ENCODE assay signal across 1 cellular context in the genomic region with DNA sequence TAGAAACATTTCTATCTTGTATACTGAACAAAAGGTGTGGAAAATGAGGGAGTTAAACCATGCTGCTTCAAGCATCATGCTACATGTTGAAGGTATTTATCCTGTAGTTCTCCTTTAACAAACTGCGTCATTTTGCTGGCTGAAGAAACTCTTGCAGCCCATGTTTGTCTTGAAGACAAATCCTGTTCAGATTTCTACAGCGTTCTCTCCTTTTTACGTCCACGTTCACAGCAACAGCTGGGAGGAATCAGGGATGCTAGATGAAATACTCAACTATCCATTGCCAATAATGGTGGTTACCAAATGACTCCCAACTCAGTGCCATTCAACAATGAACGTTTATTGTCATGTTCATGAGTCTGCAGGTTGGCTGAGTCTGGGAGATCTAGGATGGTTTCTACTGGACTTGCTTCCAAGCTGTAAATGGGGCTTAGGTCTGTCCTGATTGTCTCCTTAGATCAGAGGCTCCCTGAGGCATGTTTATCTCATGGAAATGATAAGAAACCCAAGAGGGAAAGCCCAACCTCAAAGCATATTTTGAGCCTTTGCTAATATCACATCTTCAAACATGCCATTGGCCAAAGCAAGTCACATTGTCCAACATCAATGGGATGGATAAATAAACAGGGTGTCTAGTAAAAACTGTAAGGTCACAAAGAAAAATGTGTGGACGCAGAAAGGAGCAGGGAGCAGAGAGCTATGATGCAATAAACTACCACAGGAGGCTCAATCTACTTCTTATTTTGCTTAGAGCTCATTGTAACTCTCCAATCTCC.
A peak's percentile ranks its signal among the peaks of the same experiment; 100 is the strongest.
TF ChIP-seq lines count a peak whose summit lies in the region.

No MANE protein-coding gene starts in this region.

TF ChIP-seq in HepG2, 621 proteins besides CTCF, POLR2A, EP300 and RAD21 (continued from another document and continues in another):
- TF ChIP-seq ZFP36 (IDR thresholded peaks at IDR 0.05; ENCODE audit: borderline replicate concordance, low read depth, low read length, partially characterized antibody) (no peak), ZMAT5 (CRISPR knock-in tag; IDR thresholded peaks at IDR 0.05; ENCODE audit: borderline replicate concordance, low read depth) (no peak), XRCC5 (optimal IDR thresholded peaks at IDR 0.05; ENCODE audit: low read length) (no peak), ZNF292 (CRISPR knock-in tag; IDR thresholded peaks at IDR 0.05; ENCODE audit: borderline replicate concordance, low read depth) (no peak), U2AF2 (IDR thresholded peaks at IDR 0.05; ENCODE audit: low read depth, low read length) (no peak), ZNF34 (CRISPR knock-in tag; IDR thresholded peaks at IDR 0.05; ENCODE audit: borderline replicate concordance) (peak; percentile 38; the same call in 1 of the 2 replicates), NR2C2 (CRISPR knock-in tag; IDR thresholded peaks at IDR 0.05; ENCODE audit: borderline replicate concordance) (no peak), ZNF17 (CRISPR knock-in tag; IDR thresholded peaks at IDR 0.05) (no peak), WIZ (CRISPR knock-in tag; IDR thresholded peaks at IDR 0.05) (no peak), ZNF737 (CRISPR knock-in tag; IDR thresholded peaks at IDR 0.05; ENCODE audit: borderline replicate concordance) (no peak), HNRNPH1 (optimal IDR thresholded peaks at IDR 0.05; ENCODE audit: low read depth, low read length) (no peak), PHF21A (CRISPR knock-in tag; IDR thresholded peaks at IDR 0.05) (no peak; the same call in 1 of the 2 replicates), ZNF629 (CRISPR knock-in tag; conservative IDR thresholded peaks at IDR 0.05) (no peak), ISX (CRISPR knock-in tag; conservative IDR thresholded peaks at IDR 0.05) (no peak), RFX3 (CRISPR knock-in tag; IDR thresholded peaks at IDR 0.05) (no peak), HOXA7 (CRISPR knock-in tag; IDR thresholded peaks at IDR 0.05) (no peak), NFIC (IDR thresholded peaks at IDR 0.05; ENCODE audit: low read length) (no peak), KMT2B (CRISPR knock-in tag; IDR thresholded peaks at IDR 0.05) (no peak), TGIF2 (CRISPR knock-in tag; IDR thresholded peaks at IDR 0.05) (no peak), ZBTB42 (CRISPR knock-in tag; IDR thresholded peaks at IDR 0.05) (no peak), ZBTB3 (CRISPR knock-in tag; IDR thresholded peaks at IDR 0.05; ENCODE audit: borderline replicate concordance, low read depth) (no peak), FOXP1 (IDR thresholded peaks at IDR 0.05) (no peak), FOXP1 (CRISPR knock-in tag; IDR thresholded peaks at IDR 0.05) (peak; percentile 63), E2F5 (CRISPR knock-in tag; conservative IDR thresholded peaks at IDR 0.05) (no peak), TBP (CRISPR knock-in tag; IDR thresholded peaks at IDR 0.05) (no peak), ZFP62 (CRISPR knock-in tag; IDR thresholded peaks at IDR 0.05) (no peak), KLF16 (CRISPR knock-in tag; IDR thresholded peaks at IDR 0.05) (0 out of 4 replicates have a peak, but pooled peaks of 1 of the 2 experiments have one; percentile 19), ZNF441 (CRISPR knock-in tag; IDR thresholded peaks at IDR 0.05; ENCODE audit: borderline replicate concordance) (no peak), RARA (CRISPR knock-in tag; IDR thresholded peaks at IDR 0.05) (peak; percentile 56; the same call in 1 of the 2 replicates), ZNF614 (CRISPR knock-in tag; IDR thresholded peaks at IDR 0.05; ENCODE audit: borderline replicate concordance) (peak; percentile 53; the same call in 1 of the 2 replicates), MEIS2 (CRISPR knock-in tag; IDR thresholded peaks at IDR 0.05) (no peak), LCORL (IDR thresholded peaks at IDR 0.05) (0 out of 2 replicates have a peak, but pooled peaks have one; percentile 8), LCORL (CRISPR knock-in tag; IDR thresholded peaks at IDR 0.05) (0 out of 2 replicates have a peak, but pooled peaks have one; percentile 23), CEBPB (IDR thresholded peaks at IDR 0.05; ENCODE audit: borderline replicate concordance, low read depth, low read length) (peak; percentile 95; the same call in 1 of the 2 replicates), ONECUT2 (CRISPR knock-in tag; IDR thresholded peaks at IDR 0.05) (no peak), HMGA1 (CRISPR knock-in tag; conservative IDR thresholded peaks at IDR 0.05) (no peak), FOXJ3 (CRISPR knock-in tag; IDR thresholded peaks at IDR 0.05; ENCODE audit: borderline replicate concordance) (no peak), MTF1 (CRISPR knock-in tag; IDR thresholded peaks at IDR 0.05) (no peak), PITX1 (CRISPR knock-in tag; IDR thresholded peaks at IDR 0.05) (no peak), CENPT (CRISPR knock-in tag; IDR thresholded peaks at IDR 0.05; ENCODE audit: low read depth) (no peak), ZNF260 (CRISPR knock-in tag; IDR thresholded peaks at IDR 0.05; ENCODE audit: borderline replicate concordance, low read depth) (no peak)
- TF ChIP-seq, protein P1, sequence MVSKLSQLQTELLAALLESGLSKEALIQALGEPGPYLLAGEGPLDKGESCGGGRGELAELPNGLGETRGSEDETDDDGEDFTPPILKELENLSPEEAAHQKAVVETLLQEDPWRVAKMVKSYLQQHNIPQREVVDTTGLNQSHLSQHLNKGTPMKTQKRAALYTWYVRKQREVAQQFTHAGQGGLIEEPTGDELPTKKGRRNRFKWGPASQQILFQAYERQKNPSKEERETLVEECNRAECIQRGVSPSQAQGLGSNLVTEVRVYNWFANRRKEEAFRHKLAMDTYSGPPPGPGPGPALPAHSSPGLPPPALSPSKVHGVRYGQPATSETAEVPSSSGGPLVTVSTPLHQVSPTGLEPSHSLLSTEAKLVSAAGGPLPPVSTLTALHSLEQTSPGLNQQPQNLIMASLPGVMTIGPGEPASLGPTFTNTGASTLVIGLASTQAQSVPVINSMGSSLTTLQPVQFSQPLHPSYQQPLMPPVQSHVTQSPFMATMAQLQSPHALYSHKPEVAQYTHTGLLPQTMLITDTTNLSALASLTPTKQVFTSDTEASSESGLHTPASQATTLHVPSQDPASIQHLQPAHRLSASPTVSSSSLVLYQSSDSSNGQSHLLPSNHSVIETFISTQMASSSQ (IDR thresholded peaks at IDR 0.05; ENCODE audit: low read depth) = no peak
- TF ChIP-seq, protein P1 (CRISPR knock-in tag; IDR thresholded peaks at IDR 0.05; ENCODE audit: borderline replicate concordance) = peak; percentile 31; the same call in 1 of the 2 replicates
- TF ChIP-seq, protein P2, sequence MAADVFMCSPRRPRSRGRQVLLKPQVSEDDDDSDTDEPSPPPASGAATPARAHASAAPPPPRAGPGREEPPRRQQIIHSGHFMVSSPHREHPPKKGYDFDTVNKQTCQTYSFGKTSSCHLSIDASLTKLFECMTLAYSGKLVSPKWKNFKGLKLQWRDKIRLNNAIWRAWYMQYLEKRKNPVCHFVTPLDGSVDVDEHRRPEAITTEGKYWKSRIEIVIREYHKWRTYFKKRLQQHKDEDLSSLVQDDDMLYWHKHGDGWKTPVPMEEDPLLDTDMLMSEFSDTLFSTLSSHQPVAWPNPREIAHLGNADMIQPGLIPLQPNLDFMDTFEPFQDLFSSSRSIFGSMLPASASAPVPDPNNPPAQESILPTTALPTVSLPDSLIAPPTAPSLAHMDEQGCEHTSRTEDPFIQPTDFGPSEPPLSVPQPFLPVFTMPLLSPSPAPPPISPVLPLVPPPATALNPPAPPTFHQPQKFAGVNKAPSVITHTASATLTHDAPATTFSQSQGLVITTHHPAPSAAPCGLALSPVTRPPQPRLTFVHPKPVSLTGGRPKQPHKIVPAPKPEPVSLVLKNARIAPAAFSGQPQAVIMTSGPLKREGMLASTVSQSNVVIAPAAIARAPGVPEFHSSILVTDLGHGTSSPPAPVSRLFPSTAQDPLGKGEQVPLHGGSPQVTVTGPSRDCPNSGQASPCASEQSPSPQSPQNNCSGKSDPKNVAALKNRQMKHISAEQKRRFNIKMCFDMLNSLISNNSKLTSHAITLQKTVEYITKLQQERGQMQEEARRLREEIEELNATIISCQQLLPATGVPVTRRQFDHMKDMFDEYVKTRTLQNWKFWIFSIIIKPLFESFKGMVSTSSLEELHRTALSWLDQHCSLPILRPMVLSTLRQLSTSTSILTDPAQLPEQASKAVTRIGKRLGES (CRISPR knock-in tag; IDR thresholded peaks at IDR 0.05; ENCODE audit: borderline replicate concordance) = no peak
- TF ChIP-seq, protein P3, sequence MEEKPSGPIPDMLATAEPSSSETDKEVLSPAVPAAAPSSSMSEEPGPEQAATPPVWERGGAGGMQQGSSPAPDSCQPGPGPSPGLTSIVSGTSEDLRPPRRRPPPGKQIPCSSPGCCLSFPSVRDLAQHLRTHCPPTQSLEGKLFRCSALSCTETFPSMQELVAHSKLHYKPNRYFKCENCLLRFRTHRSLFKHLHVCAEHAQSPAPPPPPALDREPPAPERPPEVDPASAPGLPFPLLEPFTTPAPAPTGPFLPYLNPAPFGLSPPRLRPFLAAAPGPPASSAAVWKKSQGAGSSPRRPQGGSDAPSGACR (CRISPR knock-in tag; IDR thresholded peaks at IDR 0.05) = 0 out of 2 replicates have a peak, but pooled peaks have one; percentile 19
- TF ChIP-seq, protein P4, sequence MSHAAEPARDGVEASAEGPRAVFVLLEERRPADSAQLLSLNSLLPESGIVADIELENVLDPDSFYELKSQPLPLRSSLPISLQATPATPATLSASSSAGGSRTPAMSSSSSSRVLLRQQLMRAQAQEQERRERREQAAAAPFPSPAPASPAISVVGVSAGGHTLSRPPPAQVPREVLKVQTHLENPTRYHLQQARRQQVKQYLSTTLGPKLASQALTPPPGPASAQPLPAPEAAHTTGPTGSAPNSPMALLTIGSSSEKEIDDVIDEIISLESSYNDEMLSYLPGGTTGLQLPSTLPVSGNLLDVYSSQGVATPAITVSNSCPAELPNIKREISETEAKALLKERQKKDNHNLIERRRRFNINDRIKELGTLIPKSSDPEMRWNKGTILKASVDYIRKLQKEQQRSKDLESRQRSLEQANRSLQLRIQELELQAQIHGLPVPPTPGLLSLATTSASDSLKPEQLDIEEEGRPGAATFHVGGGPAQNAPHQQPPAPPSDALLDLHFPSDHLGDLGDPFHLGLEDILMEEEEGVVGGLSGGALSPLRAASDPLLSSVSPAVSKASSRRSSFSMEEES (CRISPR knock-in tag; IDR thresholded peaks at IDR 0.05) = no peak
- TF ChIP-seq, protein P5, sequence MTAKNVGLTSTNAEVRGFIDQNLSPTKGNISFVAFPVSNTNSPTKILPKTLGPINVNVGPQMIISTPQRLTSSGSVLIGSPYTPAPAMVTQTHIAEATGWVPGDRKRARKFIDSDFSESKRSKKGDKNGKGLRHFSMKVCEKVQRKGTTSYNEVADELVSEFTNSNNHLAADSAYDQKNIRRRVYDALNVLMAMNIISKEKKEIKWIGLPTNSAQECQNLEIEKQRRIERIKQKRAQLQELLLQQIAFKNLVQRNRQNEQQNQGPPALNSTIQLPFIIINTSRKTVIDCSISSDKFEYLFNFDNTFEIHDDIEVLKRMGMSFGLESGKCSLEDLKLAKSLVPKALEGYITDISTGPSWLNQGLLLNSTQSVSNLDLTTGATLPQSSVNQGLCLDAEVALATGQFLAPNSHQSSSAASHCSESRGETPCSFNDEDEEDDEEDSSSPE (CRISPR knock-in tag; IDR thresholded peaks at IDR 0.05) = no peak
- TF ChIP-seq, protein P6, sequence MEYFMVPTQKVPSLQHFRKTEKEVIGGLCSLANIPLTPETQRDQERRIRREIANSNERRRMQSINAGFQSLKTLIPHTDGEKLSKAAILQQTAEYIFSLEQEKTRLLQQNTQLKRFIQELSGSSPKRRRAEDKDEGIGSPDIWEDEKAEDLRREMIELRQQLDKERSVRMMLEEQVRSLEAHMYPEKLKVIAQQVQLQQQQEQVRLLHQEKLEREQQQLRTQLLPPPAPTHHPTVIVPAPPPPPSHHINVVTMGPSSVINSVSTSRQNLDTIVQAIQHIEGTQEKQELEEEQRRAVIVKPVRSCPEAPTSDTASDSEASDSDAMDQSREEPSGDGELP (IDR thresholded peaks at IDR 0.05; ENCODE audit: borderline replicate concordance, low read depth) = no peak
